14 cellular contexts compared by ENCODE assay signal in the genomic region with DNA sequence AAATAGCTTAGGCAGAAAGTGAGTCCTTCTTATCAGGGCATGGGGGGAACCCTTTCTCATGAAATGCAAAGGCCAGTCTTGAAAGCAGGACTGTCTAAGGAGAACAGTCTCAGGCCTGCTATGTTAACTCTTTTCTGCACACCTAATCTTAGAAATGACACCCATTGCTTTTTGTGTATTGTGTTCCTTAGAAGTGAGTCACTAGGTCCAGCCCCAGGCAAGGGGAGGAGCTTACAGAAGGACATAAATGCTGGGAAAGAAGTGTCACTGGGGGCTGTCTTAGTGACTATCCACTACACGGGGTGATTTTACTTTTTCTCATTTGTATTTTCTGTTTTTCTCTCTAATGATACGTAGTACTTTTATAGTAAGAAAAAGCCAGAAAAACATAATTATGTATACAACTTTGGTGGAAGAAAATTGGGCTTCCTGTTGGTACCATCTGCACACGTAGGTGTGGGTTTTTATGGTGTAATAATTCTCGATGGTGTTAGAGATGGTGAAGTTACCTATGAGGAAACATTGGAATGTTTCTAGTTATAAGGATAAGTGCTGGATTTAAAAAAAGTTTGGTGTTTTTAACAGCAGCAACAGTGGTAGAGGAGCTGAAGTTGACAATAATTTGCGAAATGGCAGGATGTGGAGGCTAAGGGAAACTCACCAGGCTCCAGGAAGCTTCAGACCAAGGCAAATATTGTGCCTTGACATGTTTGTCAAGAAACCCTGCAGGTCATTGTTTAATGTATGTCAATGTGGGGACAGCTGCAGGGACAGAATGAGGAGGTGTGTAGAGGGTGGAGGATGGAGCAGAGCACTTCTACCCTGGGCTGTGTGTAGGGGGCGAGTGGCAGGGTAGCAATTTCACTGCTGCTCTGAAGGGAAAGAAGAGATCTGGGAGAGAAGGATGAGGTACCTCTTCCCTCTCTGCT.
DNase-seq lines count a peak whose midpoint lies in the region; ATAC-seq, FAIRE-seq and TF ChIP-seq lines count a peak whose summit lies in the region.
"Had no signal": no experiment of that assay in that cellular context is flagged by ENCODE, and none has a peak within 500 bp of the region (broad histone marks: within the 10 kb centered on the region; RNA-seq: fewer than 3 reads in every experiment).

No MANE protein-coding gene starts in this region.

- TF ChIP-seq POLR2A in A549 (IDR thresholded peaks at IDR 0.05; ENCODE audit: low read length): no peak
- TF ChIP-seq POLR2A in gastrocnemius medialis (IDR thresholded peaks at IDR 0.05): no peak

- no peak for FAIRE-seq in A549 (lab: Jason Lieb, UNC)

- CTCF ChIA-PET in A549 (lab: Yijun Ruan, JAX): interaction anchor here (1.3 to 1.6 kb wide), 4 partner anchors 8 to 50 kb away, joined by 3 to 5 read pairs (median 4); no protein-coding TSS in a partner anchor
- CTCF ChIA-PET in WTC11 (lab: Charles Lee): interaction anchor here (1.2 kb wide), 1 partner anchor 88 kb away, joined by 3 read pairs; no protein-coding TSS in a partner anchor

- no peaks in the 10 kb centered on the region for H3K79me2 ChIP-seq in GM23338 (replicated peaks; ENCODE audit: insufficient read depth)

- H3K4me1 Mint-ChIP-seq in GM23338 (peaks cover 28% of the 10 kb centered on the region), WTC11 (peaks cover 8% of the 10 kb centered on the region)

- H3K4me3 ChIP-seq in A549: no peak overlapping the region
- H3K4me3 ChIP-seq in GM23338: no peak overlapping the region
- H3K4me3 ChIP-seq in RWPE2 (ENCODE audit: severe bottlenecking): no peak overlapping the region
- no peak overlapping the region for H3K4me3 ChIP-seq in fibroblast of the aortic adventitia (ENCODE audit: low read depth, low read length)
- no peak overlapping the region for H3K4me3 ChIP-seq in gastrocnemius medialis
- H3K4me3 ChIP-seq: BLaER1, heart right ventricle, right atrium auricular region had no signal

- TF ChIP-seq CTCF in A549 (IDR thresholded peaks at IDR 0.05) (no peak), GM23338 (conservative IDR thresholded peaks at IDR 0.05; ENCODE audit: low read depth in 2 of 2) (no peak), RWPE2 (IDR thresholded peaks at IDR 0.05; ENCODE audit: poor library complexity, severe bottlenecking) (no peak), fibroblast of the aortic adventitia (IDR thresholded peaks at IDR 0.05; ENCODE audit: insufficient read depth, low read length) (no peak), gastrocnemius medialis (IDR thresholded peaks at IDR 0.05 in 4 of 5, conservative IDR thresholded peaks at IDR 0.05 in 1 of 5) (no peak), WTC11 (IDR thresholded peaks at IDR 0.05) (no peak)

- H3K4me1 ChIP-seq in A549 (peaks cover 27% of the 10 kb centered on the region), GM23338 (ENCODE audit: insufficient read depth) (peaks cover 39% of the 10 kb centered on the region), RWPE2 (ENCODE audit: insufficient read depth, poor library complexity, severe bottlenecking) (peaks cover 20% of the 10 kb centered on the region), gastrocnemius medialis (no peaks in the 10 kb centered on the region)
- H3K4me1 ChIP-seq: BLaER1, right atrium auricular region had no signal

- DNase-seq in A549 (ENCODE audit: low read depth in 1 of 2, low spot score in 1 of 2) (peak in 1 of 2 experiments; percentile 52), GM23338 (ENCODE audit: low spot score) (no peak), RWPE2 (ENCODE audit: low spot score) (no peak), fibroblast of the aortic adventitia (ENCODE audit: low read depth) (peak; percentile 18), NCI-H1092 treated with DMSO at 0.1 percent for 48 hours (lab: John Stamatoyannopoulos, UW) (no peak), left cardiac atrium (no peak), gastrocnemius medialis (no peak), WTC11 (ENCODE audit: low spot score) (no peak)
- DNase-seq: activated CD4-positive, alpha-beta T cell treated with anti-CD3 and anti-CD28 coated beads, Interleukin-2, amount 50 U/mL, for 4 hours; activated naive CD4-positive, alpha-beta T cell treated with anti-CD3 and anti-CD28 coated beads, Interleukin-2, amount 10 ng/mL, durations not matched to agents 7 days and 5 days; heart right ventricle; NCI-H526 treated with DMSO at 0.1 percent for 48 hours had no signal

- H3K27ac ChIP-seq in A549 (no peak overlapping the region), GM23338 (ENCODE audit: low read depth) (no peak overlapping the region), RWPE2 (ENCODE audit: poor library complexity, severe bottlenecking) (no peak overlapping the region), gastrocnemius medialis (no peak overlapping the region)
- H3K27ac ChIP-seq: BLaER1, heart right ventricle, right atrium auricular region had no signal

- intact Hi-C loops in left cardiac atrium (cut with DNase I) (no loop called here), gastrocnemius medialis (cut with DNase I; ENCODE audit: low total_unique reads) (no loop called here)

- no peaks in the 10 kb centered on the region for H3K27me3 ChIP-seq in GM23338 (ENCODE audit: insufficient read depth)
- no peaks in the 10 kb centered on the region for H3K27me3 ChIP-seq in RWPE2 (ENCODE audit: insufficient read depth, poor library complexity, severe bottlenecking)
- H3K27me3 ChIP-seq in gastrocnemius medialis: no peaks in the 10 kb centered on the region
- H3K27me3 ChIP-seq: BLaER1, heart right ventricle, right atrium auricular region had no signal

- H3K36me3 ChIP-seq in GM23338 (ENCODE audit: insufficient read depth): no peaks in the 10 kb centered on the region
- no peaks in the 10 kb centered on the region for H3K36me3 ChIP-seq in RWPE2 (ENCODE audit: low read depth)
- H3K36me3 ChIP-seq in gastrocnemius medialis: no peaks in the 10 kb centered on the region
- H3K36me3 ChIP-seq: BLaER1, heart right ventricle, right atrium auricular region had no signal

- peaks cover 2% of the 10 kb centered on the region for H3K27me3 Mint-ChIP-seq in GM23338 (ENCODE audit: insufficient read depth, low read depth, poor library complexity)
- peaks cover 8% of the 10 kb centered on the region; the same call in 1 of the 2 replicates for H3K27me3 Mint-ChIP-seq in WTC11 (ENCODE audit: low read depth)
- H3K27me3 Mint-ChIP-seq: activated naive CD4-positive, alpha-beta T cell treated with anti-CD3 and anti-CD28 coated beads, Interleukin-2, amount 10 ng/mL, durations not matched to agents 7 days and 5 days had no signal

- in situ Hi-C loops in gastrocnemius medialis (cut with MboI; ENCODE audit: low sequenced_read_pairs in 4 of 4): no loop called here

- H3K9me3 Mint-ChIP-seq in GM23338 (no peaks in the 10 kb centered on the region; the same call in 2 of the 3 replicates), WTC11 (no peaks in the 10 kb centered on the region)

- 55% methylated on average over 6 of the region's 6 CpGs for WGBS in A549 (ENCODE audit: missing lambda C conversion rate)

- no peak overlapping the region for H3K27ac Mint-ChIP-seq in GM23338
- H3K27ac Mint-ChIP-seq in WTC11: no peak overlapping the region
- H3K27ac Mint-ChIP-seq: activated naive CD4-positive, alpha-beta T cell treated with anti-CD3 and anti-CD28 coated beads, Interleukin-2, amount 10 ng/mL, durations not matched to agents 7 days and 5 days had no signal

- TF ChIP-seq EP300 in A549 (IDR thresholded peaks at IDR 0.05): no peak

- no peaks in the 10 kb centered on the region for H3K9me3 ChIP-seq in A549
- H3K9me3 ChIP-seq in RWPE2 (ENCODE audit: severe bottlenecking): no peaks in the 10 kb centered on the region
- no peaks in the 10 kb centered on the region for H3K9me3 ChIP-seq in gastrocnemius medialis
- H3K9me3 ChIP-seq: BLaER1, heart right ventricle, right atrium auricular region had no signal

- ATAC-seq in A549: peak in 1 of 2 experiments; percentile 53; a peak in 3 of 6 replicates
- ATAC-seq in GM23338: no peak
- peak; percentile 66; the same call in 2 of the 3 replicates for ATAC-seq in RWPE2 (ENCODE audit: low read depth)
- ATAC-seq in left cardiac atrium: no peak
- ATAC-seq in gastrocnemius medialis: no peak
- ATAC-seq in WTC11: no peak

- peaks cover 10% of the 10 kb centered on the region; the same call in 1 of the 2 replicates for H3K9me2 ChIP-seq in GM23338 (ENCODE audit: insufficient read depth)

- H4K20me1 ChIP-seq in GM23338 (replicated peaks; ENCODE audit: insufficient read depth): no peaks in the 10 kb centered on the region
- H4K20me1 ChIP-seq: BLaER1 had no signal

- no peaks in the 10 kb centered on the region; the same call in none of the 2 replicates for H3F3A ChIP-seq in GM23338 (replicated peaks; ENCODE audit: low read depth)

- H3K4me3 Mint-ChIP-seq in GM23338 (no peak overlapping the region), WTC11 (no peak overlapping the region)
- H3K4me3 Mint-ChIP-seq: activated naive CD4-positive, alpha-beta T cell treated with anti-CD3 and anti-CD28 coated beads, Interleukin-2, amount 10 ng/mL, durations not matched to agents 7 days and 5 days had no signal

- POLR2A ChIA-PET in A549 (lab: Yijun Ruan, JAX) (no interaction called here), WTC11 (lab: Charles Lee) (no interaction called here)

- peak overlapping the region; percentile 38; the same call in 1 of the 2 replicates for H2AFZ ChIP-seq in GM23338

- H3K36me3 Mint-ChIP-seq in GM23338 (ENCODE audit: low read depth) (no peaks in the 10 kb centered on the region), WTC11 (no peaks in the 10 kb centered on the region)

- H3K4me2 ChIP-seq in A549 (peak overlapping the region; percentile 42), GM23338 (no peak overlapping the region)
- H3K4me2 ChIP-seq: BLaER1 had no signal

- TF ChIP-seq RAD21 in A549 (conservative IDR thresholded peaks at IDR 0.05 in 1 of 2, IDR thresholded peaks at IDR 0.05 in 1 of 2): no peak

TF ChIP-seq in A549, 52 proteins besides CTCF, POLR2A, EP300 and RAD21:
- TF ChIP-seq FOSB (CRISPR knock-in tag; IDR thresholded peaks at IDR 0.05): no peak

TF ChIP-seq in GM23338, 12 proteins besides CTCF, POLR2A, EP300 and RAD21 (continues in another document):
- no peak for TF ChIP-seq EZH2phosphoT487 (IDR thresholded peaks at IDR 0.05; ENCODE audit: unreplicated experiment)
- no peak for TF ChIP-seq NANOG (IDR thresholded peaks at IDR 0.05; ENCODE audit: borderline replicate concordance)
- TF ChIP-seq POLR2AphosphoS5 (IDR thresholded peaks at IDR 0.05; ENCODE audit: low read depth): no peak
- no peak for TF ChIP-seq JUNB (IDR thresholded peaks at IDR 0.05; ENCODE audit: unreplicated experiment)
- TF ChIP-seq ZNF331 (CRISPR knock-in tag; IDR thresholded peaks at IDR 0.05; ENCODE audit: low read depth): no peak
- no peak for TF ChIP-seq ZNF114 (CRISPR knock-in tag; IDR thresholded peaks at IDR 0.05)

TF ChIP-seq in WTC11, 78 proteins besides CTCF, POLR2A, EP300 and RAD21:
- TF ChIP-seq JUN (CRISPR knock-in tag; IDR thresholded peaks at IDR 0.05) (no peak), TCF7 (CRISPR knock-in tag; IDR thresholded peaks at IDR 0.05; ENCODE audit: low read depth) (no peak), ETV6 (CRISPR knock-in tag; IDR thresholded peaks at IDR 0.05) (no peak), HMGA2 (CRISPR knock-in tag; IDR thresholded peaks at IDR 0.05) (no peak), SP1 (CRISPR knock-in tag; conservative IDR thresholded peaks at IDR 0.05) (no peak), PRRX2 (CRISPR knock-in tag; IDR thresholded peaks at IDR 0.05) (no peak)
